8 cellular contexts compared by ENCODE assay signal in genomic region chr10:68333058-68333395, GRCh38. TPM values are rescaled to one million over a fixed set of nuclear protein-coding genes. Genes with fewer than 3 reads are reported as not detected.
DNase-seq lines count a peak whose midpoint lies in the region; ATAC-seq and TF ChIP-seq lines count a peak whose summit lies in the region.

No MANE protein-coding gene starts in this region.

- no peak for TF ChIP-seq POLR2A in lower leg skin (IDR thresholded peaks at IDR 0.05)
- no peak for TF ChIP-seq POLR2A in upper lobe of left lung (IDR thresholded peaks at IDR 0.05)

- in situ Hi-C loops in astrocyte of the spinal cord (cut with HindIII; ENCODE audit: low sequenced_read_pairs), result no loop called here

- H3K36me3 ChIP-seq in upper lobe of left lung, result no peaks in the 10 kb centered on the region

- H3K9me3 ChIP-seq in upper lobe of left lung, result no peaks in the 10 kb centered on the region

- H3K4me3 ChIP-seq in astrocyte of the spinal cord (ENCODE audit: low read depth, low read length) (peak overlapping the region; percentile 94), lower leg skin (ENCODE audit: low read depth, poor library complexity, severe bottlenecking) (peak overlapping the region; percentile 96), upper lobe of left lung (peak overlapping the region; percentile 68 to 78 (median 73))

- H3K9me3 Mint-ChIP-seq in activated naive CD4-positive, alpha-beta T cell treated with anti-CD3 and anti-CD28 coated beads for 36 hours, result no peaks in the 10 kb centered on the region

- intact Hi-C loops in activated naive CD4-positive, alpha-beta T cell treated with anti-CD3 and anti-CD28 coated beads for 36 hours (cut with micrococcal nuclease), result loop anchor here (2.0 kb wide), 5 partner anchors 74 to 792 kb away; partner anchors contain the start of genes DNA2, RUFY2, SLC25A16 and SRGN
- intact Hi-C loops in lower leg skin (cut with DNase I; ENCODE audit: low total_unique reads), result no loop called here

- H3K4me3 Mint-ChIP-seq in activated naive CD4-positive, alpha-beta T cell treated with anti-CD3 and anti-CD28 coated beads for 36 hours, result peak overlapping the region; percentile 100

- H3K36me3 Mint-ChIP-seq in activated naive CD4-positive, alpha-beta T cell treated with anti-CD3 and anti-CD28 coated beads for 36 hours (ENCODE audit: low read depth), result peaks cover 43% of the 10 kb centered on the region

- H3K4me1 Mint-ChIP-seq in activated naive CD4-positive, alpha-beta T cell treated with anti-CD3 and anti-CD28 coated beads for 36 hours (ENCODE audit: low read depth), result peaks cover 52% of the 10 kb centered on the region

- no peak for TF ChIP-seq EP300 in upper lobe of left lung (IDR thresholded peaks at IDR 0.05)

- peak overlapping the region; percentile 98 to 100 (median 99) for H3K27ac ChIP-seq in upper lobe of left lung

- DNase-seq in activated naive CD4-positive, alpha-beta T cell treated with anti-CD3 and anti-CD28 coated beads for 36 hours, result no peak
- no peak for DNase-seq in activated naive CD4-positive, alpha-beta T cell treated with Interleukin-2 at 50 U/mL for 16 hours
- DNase-seq in astrocyte of the spinal cord (ENCODE audit: low read depth, low spot score), result no peak
- DNase-seq in lower leg skin (ENCODE audit: low spot score in 2 of 2), result no peak
- no peak for DNase-seq in upper lobe of left lung
- no peak for DNase-seq in NCI-H526 treated with DMSO at 0.1 percent for 48 hours (lab: John Stamatoyannopoulos, UW)
- no peak for DNase-seq in stimulated activated CD4-positive, alpha-beta T cell treated with anti-CD3 and anti-CD28 coated beads, Interleukin-2, amount 100 ng/mL, for 48 hours

- WGBS in lower leg skin, 2 donors, result 0% methylated on average over 10 of the region's 10 CpGs
- WGBS in upper lobe of left lung, 2 donors, result 0% methylated on average over 10 of the region's 10 CpGs

- no peaks in the 10 kb centered on the region for H3K27me3 ChIP-seq in upper lobe of left lung

- H3K27ac Mint-ChIP-seq in activated naive CD4-positive, alpha-beta T cell treated with anti-CD3 and anti-CD28 coated beads for 36 hours, result peak overlapping the region; percentile 100

- CTCF ChIA-PET in activated naive CD4-positive, alpha-beta T cell treated with anti-CD3 and anti-CD28 coated beads for 36 hours (lab: Charles Lee), result interaction anchor here (0.7 to 2.7 kb wide), 6 partner anchors 10 to 545 kb away, joined by 3 to 12 read pairs (median 5); no protein-coding TSS in a partner anchor

- ATAC-seq in upper lobe of left lung (ENCODE audit: low FRiP score in 2 of 2), result no peak
- ATAC-seq in GM19324 (IDR thresholded peaks at IDR 0.05; ENCODE audit: low FRiP score, unreplicated experiment), result no peak

- no peaks in the 10 kb centered on the region for H3K27me3 Mint-ChIP-seq in activated naive CD4-positive, alpha-beta T cell treated with anti-CD3 and anti-CD28 coated beads for 36 hours (ENCODE audit: low read depth)

- TF ChIP-seq CTCF in astrocyte of the spinal cord (IDR thresholded peaks at IDR 0.05; ENCODE audit: low read depth, low read length) (no peak), lower leg skin (IDR thresholded peaks at IDR 0.05) (no peak), upper lobe of left lung (IDR thresholded peaks at IDR 0.05) (peak in 1 of 6 experiments; percentile 3)

- peaks cover 46 to 71% (median 60%) of the 10 kb centered on the region in 4 donors for H3K4me1 ChIP-seq in upper lobe of left lung

RNA-seq across cellular contexts. Expression of gene PBLD, which starts 0.3 kb away (rescaled TPM):
- 1 to 10 TPM; 1.3 to 2.2 TPM for total RNA-seq in activated naive CD4-positive, alpha-beta T cell treated with anti-CD3 and anti-CD28 coated beads for 36 hours
- 1 to 10 TPM; 2.0 to 3.6 (median 2.8) TPM for total RNA-seq in lower leg skin
- total RNA-seq in upper lobe of left lung, result 10 to 100 TPM in 1 of 6 donors, 1 to 10 TPM in 5; 1.8 to 21.0 (median 4.3) TPM

RNA-seq across cellular contexts. Expression of gene HNRNPH3, which starts 1.2 kb away (rescaled TPM):
- 100 to 1,000 TPM; 145 to 150 TPM for total RNA-seq in activated naive CD4-positive, alpha-beta T cell treated with anti-CD3 and anti-CD28 coated beads for 36 hours
- total RNA-seq in lower leg skin (10 to 100 TPM; 23.5 to 82.1 (median 43.6) TPM), upper lobe of left lung (10 to 100 TPM; 38.2 to 97.1 (median 62.8) TPM)
